Comparison of ENCODE assay signal across 8 cellular contexts in genomic region chr3:100708989-100709839, GRCh38. TPM values are rescaled to one million over a fixed set of nuclear protein-coding genes. Genes with fewer than 3 reads are reported as not detected.
A peak's percentile ranks its signal among the peaks of the same experiment; 100 is the strongest.
DNase-seq lines count a peak whose midpoint lies in the region; ATAC-seq, FAIRE-seq and TF ChIP-seq lines count a peak whose summit lies in the region.

TSS of gene TFG (plus strand) at chr3:100709494. CDS start at chr3:100713686, 4,192 bp downstream.

- H3K9me1 ChIP-seq in keratinocyte (ENCODE audit: control insufficient read depth, extremely low read depth, insufficient read depth, low read length) = no peaks in the 10 kb centered on the region

- peak; percentile 80 for TF ChIP-seq POLR2A in GM19193 (IDR thresholded peaks at IDR 0.05; ENCODE audit: extremely low read depth, insufficient read depth, insufficient read length)

- H3K27me3 Mint-ChIP-seq in chondrocyte (ENCODE audit: low read depth) = peaks cover 1% of the 10 kb centered on the region

- peak within 1 kb of the TSS; percentile 85 to 95 (median 91) for H3K4me3 ChIP-seq in keratinocyte (ENCODE audit: control insufficient read depth in 2 of 3, extremely low read depth in 1 of 3, insufficient read depth in 2 of 3, low read depth in 1 of 3, low read length in 3 of 3)

- peaks cover 2% of the 10 kb centered on the region for H4K20me1 ChIP-seq in keratinocyte (ENCODE audit: control insufficient read depth, extremely low read depth, insufficient read depth, low read length)

- TF ChIP-seq CTCF in chondrocyte (IDR thresholded peaks at IDR 0.05) (no peak), keratinocyte (optimal IDR thresholded peaks at IDR 0.05 in 1 of 3, IDR thresholded peaks at IDR 0.05 in 1 of 3, conservative IDR thresholded peaks at IDR 0.05 in 1 of 3; ENCODE audit: extremely low read depth in 1 of 3, insufficient read depth in 2 of 3, low read length in 3 of 3) (no peak)

- peaks cover 0 to 7% of the 10 kb centered on the region in 2 experiments for H3K36me3 ChIP-seq in keratinocyte (ENCODE audit: control insufficient read depth in 2 of 2, extremely low read depth in 1 of 2, insufficient read depth in 2 of 2, low read length in 2 of 2)

- H3K9me3 Mint-ChIP-seq in chondrocyte (ENCODE audit: low read depth) = peaks cover 5% of the 10 kb centered on the region

- no peaks in the 10 kb centered on the region for H3K27me3 ChIP-seq in keratinocyte (ENCODE audit: control insufficient read depth, extremely low read depth, insufficient read depth, low read length)

- peaks cover 10% of the 10 kb centered on the region for H3K36me3 Mint-ChIP-seq in chondrocyte (ENCODE audit: low read depth)

- peak within 1 kb of the TSS; percentile 84 for H3K4me3 Mint-ChIP-seq in chondrocyte (ENCODE audit: unreplicated experiment)

- H3K9ac ChIP-seq in keratinocyte (ENCODE audit: control insufficient read depth, extremely low read depth, insufficient read depth, low read length) = peak within 1 kb of the TSS; percentile 91

- peaks cover 45% of the 10 kb centered on the region for H3K79me2 ChIP-seq in keratinocyte (ENCODE audit: control insufficient read depth, insufficient read depth, low read length)

- peaks cover 32% of the 10 kb centered on the region for H3K4me1 ChIP-seq in keratinocyte (ENCODE audit: control insufficient read depth, extremely low read depth, insufficient read depth, low read length)

- FAIRE-seq in keratinocyte (lab: Jason Lieb, UNC) = peak; percentile 89

- H3K4me1 Mint-ChIP-seq in chondrocyte (ENCODE audit: low read depth) = peaks cover 41% of the 10 kb centered on the region

- peak within 1 kb of the TSS; percentile 95 for H3K27ac Mint-ChIP-seq in chondrocyte (ENCODE audit: unreplicated experiment)

- H3K9me3 ChIP-seq in keratinocyte (ENCODE audit: control insufficient read depth, low read depth, low read length) = no peaks in the 10 kb centered on the region

- ATAC-seq in HG03439 (IDR thresholded peaks at IDR 0.05; ENCODE audit: unreplicated experiment) = peak; percentile 97

- H3K4me2 ChIP-seq in keratinocyte (ENCODE audit: control insufficient read depth, extremely low read depth, insufficient read depth, low read depth, low read length) = peak within 1 kb of the TSS; percentile 97

- peak within 1 kb of the TSS; percentile 96 for H3K27ac ChIP-seq in keratinocyte (ENCODE audit: control insufficient read depth, insufficient read depth, low read length)

- peak within 1 kb of the TSS; percentile 37 for H2AFZ ChIP-seq in keratinocyte (ENCODE audit: control insufficient read depth, low read length)

- dilution Hi-C loops in keratinocyte (cut with MboI; ENCODE audit: extremely low pct_ligation_motif_present, low sequenced_read_pairs) = no loop called here

- DNase-seq in AML-193 (lab: John Stamatoyannopoulos, UW) (peak; percentile 99), NCI-H510A treated with DMSO at 0.1 percent for 48 hours (lab: John Stamatoyannopoulos, UW) (peak; percentile 88), chondrocyte (ENCODE audit: low spot score) (peak; percentile 98), keratinocyte (ENCODE audit: low read depth, low spot score) (peak; percentile 91)
- peak; percentile 94 to 96 for DNase-seq in activated CD4-positive, alpha-beta T cell treated with anti-CD3 and anti-CD28 coated beads for 24 hours (ENCODE audit: low read depth in 2 of 2)
- peak; percentile 94 to 96 for DNase-seq in stimulated activated CD4-positive, alpha-beta T cell treated with anti-CD3 and anti-CD28 coated beads, Interleukin-15, amount 100 ng/mL, for 1 hour (ENCODE audit: low read depth in 1 of 2, low spot score in 1 of 2)

RNA-seq across cellular contexts. Expression of gene TFG, which starts in this region (rescaled TPM):
- 148 to 162 TPM (median 149 TPM) in 3 replicates for total RNA-seq in chondrocyte
- 110 to 247 TPM (median 177 TPM) in 3 replicates for polyA plus RNA-seq in keratinocyte
- 83.5 TPM for polyA plus RNA-seq in keratinocyte (2011; ENCODE audit: low read depth)
- polyA plus RNA-seq in keratinocyte (2011; cell fraction: cytosol; rRNA removed) = 159 and 208 TPM in 2 replicates
- 222 and 244 TPM in 2 replicates for polyA plus RNA-seq in keratinocyte (2011; cell fraction: nucleus; rRNA removed)
- polyA plus RNA-seq in keratinocyte (2012; ENCODE audit: low replicate concordance) = 98.0 and 133 TPM in 2 replicates
- polyA minus RNA-seq in keratinocyte = 58.0 to 97.0 TPM (median 94.7 TPM) in 3 replicates
- 62.3 TPM for polyA minus RNA-seq in keratinocyte (2011; cell fraction: cytosol; rRNA and poly(A)+ RNA removed)
- polyA minus RNA-seq in keratinocyte (2011; cell fraction: nucleus; rRNA and poly(A)+ RNA removed) = 49.6 and 90.0 TPM in 2 replicates

Comparison
In these comparisons a context has a peak if more than half of its experiments do, and no peak if none do; other contexts are left out.
1. Peak in every context shown above with its lines: DNase-seq, ATAC-seq, H3K4me3 ChIP-seq and H3K27ac ChIP-seq.